ENCODE assay signal across 8 cellular contexts in the genomic region with DNA sequence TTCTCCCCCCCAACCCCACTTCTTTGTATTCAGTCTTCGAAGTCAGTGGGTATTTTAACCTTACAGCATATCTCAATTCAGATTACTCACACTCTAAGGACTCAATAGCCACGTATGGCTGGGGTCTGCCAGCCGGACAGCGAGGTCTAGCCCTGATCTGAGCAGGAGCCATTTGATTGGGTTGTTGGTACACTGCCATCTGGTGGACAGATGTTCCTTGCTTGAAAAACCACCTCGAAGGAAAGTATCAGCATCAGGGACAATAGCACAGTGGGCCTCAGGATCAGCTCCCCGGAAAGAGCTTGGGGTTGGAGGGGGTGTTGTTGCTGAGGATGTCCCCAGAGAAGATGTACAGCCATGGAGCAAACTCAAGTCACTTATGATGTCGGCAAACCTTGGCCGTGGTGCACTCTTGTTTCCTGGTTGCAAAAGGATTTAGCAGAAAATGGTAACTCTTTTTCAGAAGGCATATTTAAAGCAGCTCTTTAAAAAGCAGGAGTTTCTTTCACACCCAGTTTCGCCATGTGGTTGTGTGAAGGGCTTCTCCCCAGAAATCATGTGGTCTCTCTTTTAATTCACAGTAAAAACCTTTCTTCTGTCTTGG. TPM values are rescaled to one million over a fixed set of nuclear protein-coding genes. Genes with fewer than 3 reads are reported as not detected.
DNase-seq lines count a peak whose midpoint lies in the region; ATAC-seq, FAIRE-seq and TF ChIP-seq lines count a peak whose summit lies in the region.

No MANE protein-coding gene starts in this region.

- 2% methylated on average over 9 of the region's 9 CpGs for WGBS in HepG2 (ENCODE audit: low lambda C conversion rate)

- TF ChIP-seq CTCF in coronary artery (IDR thresholded peaks at IDR 0.05): peak; percentile 75
- peak; percentile 72 for TF ChIP-seq CTCF in HepG2 (CRISPR knock-in tag; IDR thresholded peaks at IDR 0.05)

- H3K9ac ChIP-seq in HepG2 (ENCODE audit: insufficient read depth, low read depth, low read length): no peak overlapping the region

- H3K79me2 ChIP-seq in HepG2 (ENCODE audit: insufficient read depth, low read length): no peaks in the 10 kb centered on the region

- H3K36me3 ChIP-seq in HepG2 (replicated peaks in 1 of 2; ENCODE audit: control insufficient read depth in 1 of 2, insufficient read depth in 2 of 2, low read length in 2 of 2): no peaks in the 10 kb centered on the region

- no peak for TF ChIP-seq EP300 in HepG2 (IDR thresholded peaks at IDR 0.05; ENCODE audit: low read depth in 2 of 2, low read length in 2 of 2)
- TF ChIP-seq EP300 in HepG2 (CRISPR knock-in tag; IDR thresholded peaks at IDR 0.05; ENCODE audit: borderline replicate concordance): no peak

- no peaks in the 10 kb centered on the region for H3K9me3 ChIP-seq in HepG2 (ENCODE audit: low read length)

- TF ChIP-seq POLR2A in HepG2 (IDR thresholded peaks at IDR 0.05; ENCODE audit: insufficient read depth in 1 of 2, low read depth in 2 of 2, low read length in 2 of 2): no peak

- DNase-seq in DMS114 treated with DMSO at 0.1 percent for 48 hours (lab: John Stamatoyannopoulos, UW; ENCODE audit: unreplicated experiment): peak; percentile 55
- DNase-seq in NCI-H460 (ENCODE audit: extremely low read depth, low read depth): peak; percentile 63
- peak; percentile 49 to 64 for DNase-seq in activated CD4-positive, alpha-beta T cell treated with anti-CD3 and anti-CD28 coated beads for 4 hours
- no peak for DNase-seq in coronary artery (ENCODE audit: low spot score)
- DNase-seq in HepG2 (ENCODE audit: low spot score): peak; percentile 49
- DNase-seq in stimulated activated CD8-positive, alpha-beta memory T cell treated with anti-CD3 and anti-CD28 coated beads, Interleukin-12 subunit alpha, Interleukin-12 subunit beta, amount 100 ng/mL, for 1 hour (ENCODE audit: low read depth): peak; percentile 25
- no peak for DNase-seq in amniotic stem cell (lab: John Stamatoyannopoulos, UW)

- no peaks in the 10 kb centered on the region for H3K4me1 ChIP-seq in HepG2 (ENCODE audit: insufficient read depth, low read length)

- intact Hi-C loops in HepG2 (cut with micrococcal nuclease; ENCODE audit: unreplicated experiment): loop anchor here (2.0 kb wide), 1 partner anchor 152 kb away; no protein-coding TSS in a partner anchor

- H3K4me2 ChIP-seq in HepG2 (ENCODE audit: low read depth, low read length): no peak overlapping the region

- POLR2A ChIA-PET in HepG2 (lab: Yijun Ruan, JAX): no interaction called here

- no peaks in the 10 kb centered on the region; a peak in 2 of 5 replicates for H3K27me3 ChIP-seq in HepG2 (ENCODE audit: control insufficient read depth in 1 of 2, insufficient read depth in 2 of 2, low read length in 2 of 2)

- in situ Hi-C loops in HepG2 (cut with HindIII; ENCODE audit: extremely low pct_ligation_motif_present, low pct_unique_long_range_greater_than_20kb): loop anchor here (5.0 kb wide), 2 partner anchors 194 to 319 kb away; no protein-coding TSS in a partner anchor

- CTCF ChIA-PET in HepG2 (lab: Yijun Ruan, JAX; ENCODE audit: low intra/inter-chr PET ratio, low total read pairs): interaction anchor here (1.5 to 3.1 kb wide), 2 partner anchors 195 to 321 kb away, joined by 5 to 24 read pairs; no protein-coding TSS in a partner anchor

- ATAC-seq in HG02642 (IDR thresholded peaks at IDR 0.05; ENCODE audit: poor library complexity, unreplicated experiment): peak; percentile 61
- peak; percentile 87 for ATAC-seq in HepG2

- no peak overlapping the region for H3K27ac ChIP-seq in coronary artery
- no peak overlapping the region for H3K27ac ChIP-seq in HepG2 (ENCODE audit: extremely low read length, insufficient read depth, low read length)

- no peak for TF ChIP-seq RAD21 in HepG2 (CRISPR knock-in tag; IDR thresholded peaks at IDR 0.05)

- peak; percentile 81 for FAIRE-seq in HepG2 (lab: Jason Lieb, UNC)

- no peak overlapping the region for H2AFZ ChIP-seq in HepG2 (ENCODE audit: low read length)

- H3K4me3 ChIP-seq in coronary artery (no peak overlapping the region), HepG2 (replicated peaks in 1 of 3; ENCODE audit: insufficient read depth in 1 of 3, low read depth in 2 of 3, low read length in 3 of 3) (no peak overlapping the region)

- H4K20me1 ChIP-seq in HepG2 (ENCODE audit: insufficient read depth, low read length): no peaks in the 10 kb centered on the region

- BruUV-seq in HepG2 (replicated peaks; lab: Mats Ljungman, UMichigan): no TSS peak

TF ChIP-seq in HepG2, 621 proteins besides CTCF, POLR2A, EP300 and RAD21:
- peak; percentile 67 for TF ChIP-seq SMC3 (IDR thresholded peaks at IDR 0.05; ENCODE audit: low read length)
- TF ChIP-seq ZBTB7A (CRISPR knock-in tag; IDR thresholded peaks at IDR 0.05): no peak
- TF ChIP-seq ZSCAN22 (CRISPR knock-in tag; IDR thresholded peaks at IDR 0.05): 0 out of 2 replicates have a peak, but pooled peaks have one; percentile 40
- peak; percentile 49 for TF ChIP-seq STAG1 (CRISPR knock-in tag; IDR thresholded peaks at IDR 0.05)

RNA-seq across cellular contexts. Expression of gene KCNMB1, which starts 31.7 kb away (rescaled TPM):
- total RNA-seq in NCI-H460 (2014; rRNA removed; shearing (Covaris generic)): not detected in 2 replicates
- not detected in 2 replicates for polyA plus RNA-seq in NCI-H460 (2014; cell fraction: nucleus; rRNA removed)
- not detected in 2 replicates for total RNA-seq in HepG2 (2016; rRNA removed; fragmentation: Illumina TruSeq; extraction: Trizol)
- total RNA-seq in HepG2 (2016; cell fraction: cytosol; rRNA removed; fragmentation: Illumina TruSeq; extraction: Trizol; ENCODE audit: low read depth): not detected in 2 replicates
- total RNA-seq in HepG2 (2016; cell fraction: insoluble cytoplasmic fraction; rRNA removed; fragmentation: Illumina TruSeq; extraction: Trizol): not detected in 2 replicates
- not detected in 2 replicates for total RNA-seq in HepG2 (2016; cell fraction: membrane; rRNA removed; fragmentation: Illumina TruSeq; extraction: Trizol)
- total RNA-seq in HepG2 (2016; cell fraction: nucleus; rRNA removed; fragmentation: Illumina TruSeq; extraction: Trizol): not detected in 2 replicates
- not detected in 2 replicates for polyA plus RNA-seq in HepG2 (2011; rRNA removed)
- polyA plus RNA-seq in HepG2 (2011; cell fraction: cytosol; rRNA removed): not detected in 2 replicates
- polyA plus RNA-seq in HepG2 (2011; cell fraction: nucleus; rRNA removed): not detected in 2 replicates
- polyA plus RNA-seq in HepG2 (2012): not detected in 2 replicates
- not detected in 2 replicates for polyA plus RNA-seq in HepG2 (2016; cell fraction: cytosol; fragmentation: Illumina TruSeq; extraction: Trizol; ENCODE audit: low read depth)
- not detected in 2 replicates for polyA plus RNA-seq in HepG2 (2016; cell fraction: insoluble cytoplasmic fraction; fragmentation: Illumina TruSeq; extraction: Trizol; ENCODE audit: low read depth)
- polyA plus RNA-seq in HepG2 (2016; cell fraction: membrane; fragmentation: Illumina TruSeq; extraction: Trizol; ENCODE audit: low read depth): not detected in 2 replicates
- polyA plus RNA-seq in HepG2 (2016; cell fraction: nucleus; fragmentation: Illumina TruSeq; extraction: Trizol; ENCODE audit: insufficient read depth, low read depth): not detected in 2 replicates
- polyA minus RNA-seq in HepG2 (2011; rRNA and poly(A)+ RNA removed; ENCODE audit: low replicate concordance): not detected in 2 replicates
- not detected in 2 replicates for polyA minus RNA-seq in HepG2 (2011; cell fraction: cytosol; rRNA and poly(A)+ RNA removed)
- not detected in 2 replicates for polyA minus RNA-seq in HepG2 (2011; cell fraction: nucleus; rRNA and poly(A)+ RNA removed)

Comparison
In these comparisons a context has a peak if more than half of its experiments do, and no peak if none do; other contexts are left out.
1. DNase-seq: peak in DMS114 treated with DMSO at 0.1 percent for 48 hours (single experiment), NCI-H460 (single experiment), activated CD4-positive, alpha-beta T cell treated with anti-CD3 and anti-CD28 coated beads for 4 hours (2 of 2), HepG2 (single experiment) and stimulated activated CD8-positive, alpha-beta memory T cell treated with anti-CD3 and anti-CD28 coated beads, Interleukin-12 subunit alpha, Interleukin-12 subunit beta, amount 100 ng/mL, for 1 hour (single experiment); none in coronary artery (single experiment) and amniotic stem cell (single experiment).